ENCODE assay signal across 31 cellular contexts in the genomic region with DNA sequence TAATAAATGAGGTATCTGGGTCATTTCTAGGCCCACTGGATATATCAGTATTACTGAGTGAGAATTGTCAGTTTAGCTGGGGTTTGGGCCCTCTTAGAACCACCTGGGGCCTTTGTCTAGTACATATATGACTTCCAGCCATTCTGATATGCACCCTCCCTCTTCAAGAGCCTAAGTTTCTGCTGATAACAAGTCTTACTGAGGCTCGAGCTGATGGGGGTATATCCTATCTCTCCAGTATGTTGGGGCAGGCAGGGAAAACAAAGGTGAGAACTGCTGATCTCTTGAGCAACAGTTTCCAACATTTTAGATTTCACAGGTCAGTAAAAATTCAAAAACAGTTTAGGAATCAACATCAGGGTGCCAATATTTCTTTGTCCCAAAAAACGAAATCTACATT.
"Had no signal": no experiment of that assay in that cellular context is flagged by ENCODE, and none has a peak within 500 bp of the region (broad histone marks: within the 10 kb centered on the region; RNA-seq: fewer than 3 reads in every experiment).

No MANE protein-coding gene starts in this region.

- H3K4me1 ChIP-seq: ascending aorta, colonic mucosa had no signal

- H3K9me3 ChIP-seq: ascending aorta, colonic mucosa had no signal

- FAIRE-seq: bronchial epithelial cell had no signal

- H3K27me3 ChIP-seq: ascending aorta, cardiac muscle cell, colonic mucosa had no signal

- H3K36me3 ChIP-seq: ascending aorta, cardiac muscle cell, colonic mucosa, WERI-Rb-1 had no signal

- H3K27ac ChIP-seq: ascending aorta, cardiac muscle cell, colonic mucosa, WERI-Rb-1 had no signal

- DNase-seq: activated CD4-positive, alpha-beta memory T cell treated with anti-CD3 and anti-CD28 coated beads for 36 hours; activated CD4-positive, alpha-beta T cell treated with anti-CD3 and anti-CD28 coated beads for 4 hours; activated CD4-positive, alpha-beta T cell treated with anti-CD3 and anti-CD28 coated beads, Interleukin-2, amount 10 ng/mL, durations not matched to agents 24 days and 14 days; activated CD4-positive, alpha-beta T cell treated with anti-CD3 and anti-CD28 coated beads, Interleukin-2, amount 50 U/mL, for 1 hour; activated CD4-positive, alpha-beta T cell treated with anti-CD3 and anti-CD28 coated beads, Interleukin-2, amount 50 U/mL, for 4 hours; activated CD4-positive, CD25-positive, alpha-beta regulatory T cell; activated CD4-positive, CD25-positive, alpha-beta regulatory T cell treated with anti-CD3 and anti-CD28 coated beads, Interleukin-2, amount 50 U/mL, for 72 hours; activated CD8-positive, alpha-beta memory T cell treated with anti-CD3 and anti-CD28 coated beads, Interleukin-2, amount 50 U/mL, for 4 hours; activated CD8-positive, alpha-beta T cell treated with anti-CD3 and anti-CD28 coated beads for 36 hours; activated effector memory CD4-positive, alpha-beta T cell treated with Interleukin-2 at 50 U/mL for 16 hours; activated gamma-delta T cell; activated naive CD4-positive, alpha-beta T cell treated with anti-CD3 and anti-CD28 coated beads, Interleukin-2, amount 10 ng/mL, durations not matched to agents 7 days and 5 days; activated naive CD4-positive, alpha-beta T cell treated with Interleukin-2 at 50 U/mL for 16 hours; activated naive CD8-positive, alpha-beta T cell treated with anti-CD3 and anti-CD28 coated beads, Interleukin-2, amount 10 ng/mL, durations not matched to agents 7 days and 5 days; activated naive CD8-positive, alpha-beta T cell treated with anti-CD3 and anti-CD28 coated beads, Interleukin-2, amount 50 U/mL, for 24 hours; activated T-cell treated with anti-CD3 and anti-CD28 coated beads for 4 hours; activated T-cell treated with anti-CD3 and anti-CD28 coated beads, Interleukin-2, amount 50 U/mL, for 1 hour; activated T-cell treated with anti-CD3 and anti-CD28 coated beads, Interleukin-2, amount 50 U/mL, for 4 hours; activated T-cell treated with anti-CD3 and anti-CD28 coated beads, Interleukin-2, amount 50 U/mL, for 72 hours; amygdala; anterior cingulate cortex; caudate nucleus; cerebellar nuclear complex; colonic mucosa; T-helper 2 cell; T-helper 9 cell; WERI-Rb-1 had no signal

- ATAC-seq: activated CD8-positive, alpha-beta T cell treated with anti-CD3 and anti-CD28 coated beads for 36 hours; activated naive CD8-positive, alpha-beta T cell treated with anti-CD3 and anti-CD28 coated beads, Interleukin-2, amount 50 U/mL, for 24 hours; activated T-cell treated with anti-CD3 and anti-CD28 coated beads, Interleukin-2, amount 50 U/mL, for 4 hours; activated T-cell treated with anti-CD3 and anti-CD28 coated beads, Interleukin-2, amount 50 U/mL, for 72 hours; WTC11 had no signal

- H3K4me3 ChIP-seq: ascending aorta, cardiac muscle cell, colonic mucosa had no signal
